Comparison of ENCODE assay signal across 1 cellular context in genomic region chr3:114336122-114336697, GRCh38.
TF ChIP-seq lines count a peak whose summit lies in the region.

No MANE protein-coding gene starts in this region.

TF ChIP-seq in HepG2, 621 proteins besides CTCF, POLR2A, EP300 and RAD21 (continued from another document):
- no peak for TF ChIP-seq RERE (CRISPR knock-in tag; IDR thresholded peaks at IDR 0.05; ENCODE audit: low read depth)
- no peak for TF ChIP-seq SNRNP70 (IDR thresholded peaks at IDR 0.05; ENCODE audit: low read depth, low read length)
- peak; percentile 38; the same call in 1 of the 2 replicates for TF ChIP-seq MIXL1 (CRISPR knock-in tag; IDR thresholded peaks at IDR 0.05)
- no peak for TF ChIP-seq ZNF724P (CRISPR knock-in tag; IDR thresholded peaks at IDR 0.05; ENCODE audit: borderline replicate concordance)
- TF ChIP-seq SOX5 (CRISPR knock-in tag; IDR thresholded peaks at IDR 0.05; ENCODE audit: borderline replicate concordance): no peak
TF ChIP-seq in HepG2: peak in this region for 1.
